ENCODE assay signal across 29 cellular contexts in the genomic region with DNA sequence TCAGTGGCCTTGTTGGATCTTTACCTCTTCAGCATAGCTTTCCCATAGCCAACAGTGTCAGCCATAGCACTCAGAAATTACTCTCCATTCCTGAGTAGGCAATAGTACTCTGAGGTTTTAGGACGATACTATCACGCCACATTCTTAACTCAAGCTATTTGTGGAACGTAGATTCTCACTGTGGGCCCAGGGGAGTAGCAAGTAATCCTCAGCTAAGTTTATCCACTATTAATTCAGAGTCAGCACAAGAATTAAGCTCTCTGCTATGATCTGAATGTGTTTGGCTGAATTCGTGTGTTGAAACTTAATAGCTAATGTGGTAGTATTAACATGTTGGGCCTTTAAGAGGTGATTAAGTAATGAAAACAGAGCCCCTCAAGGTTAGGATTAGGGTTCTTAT.
"Had no signal": no experiment of that assay in that cellular context is flagged by ENCODE, and none has a peak within 500 bp of the region (broad histone marks: within the 10 kb centered on the region; RNA-seq: fewer than 3 reads in every experiment).

No MANE protein-coding gene starts in this region.

- H3K4me3 ChIP-seq: ascending aorta, breast epithelium, SJCRH30, SK-N-MC had no signal

- H3K9me3 ChIP-seq: ascending aorta, breast epithelium had no signal

- H3K4me1 ChIP-seq: ascending aorta, breast epithelium, SJCRH30 had no signal

- ATAC-seq: activated CD8-positive, alpha-beta T cell treated with anti-CD3 and anti-CD28 coated beads for 36 hours; activated T-cell treated with anti-CD3 and anti-CD28 coated beads, Interleukin-2, amount 50 U/mL, for 72 hours; activated T-helper 17 cell treated with anti-CD3 and anti-CD28 coated beads, Interleukin-2, amount 50 U/mL, for 72 hours; Panc1 had no signal

- H3K36me3 ChIP-seq: ascending aorta, breast epithelium, SJCRH30 had no signal

- H3K27ac ChIP-seq: ascending aorta, breast epithelium, KMS-11, SJCRH30, SK-N-MC had no signal

- H3K27me3 ChIP-seq: ascending aorta, breast epithelium, SJCRH30 had no signal

- DNase-seq: activated CD4-positive, alpha-beta T cell treated with anti-CD3 and anti-CD28 coated beads, Interleukin-2, amount 10 ng/mL, durations not matched to agents 24 days and 14 days; activated CD4-positive, alpha-beta T cell treated with anti-CD3 and anti-CD28 coated beads, Interleukin-2, amount 50 U/mL, for 4 hours; activated CD8-positive, alpha-beta T cell treated with anti-CD3 and anti-CD28 coated beads for 36 hours; activated effector memory CD4-positive, alpha-beta T cell treated with anti-CD3 and anti-CD28 coated beads, Interleukin-2, amount 50 U/mL, for 16 hours; activated naive CD4-positive, alpha-beta T cell; activated naive CD4-positive, alpha-beta T cell treated with anti-CD3 and anti-CD28 coated beads, Interleukin-2, amount 50 U/mL, for 16 hours; activated naive CD8-positive, alpha-beta T cell treated with anti-CD3 and anti-CD28 coated beads for 36 hours; activated T-cell treated with anti-CD3 and anti-CD28 coated beads, Interleukin-2, amount 50 U/mL, for 1 hour; activated T-cell treated with anti-CD3 and anti-CD28 coated beads, Interleukin-2, amount 50 U/mL, for 72 hours; amygdala; NCI-H1105; NCI-H1417 treated with DMSO at 0.1 percent for 48 hours; NCI-H187 treated with DMSO at 0.1 percent for 48 hours; NCI-H2081; NCI-H2171 treated with DMSO at 0.1 percent for 48 hours; NCI-H2227 treated with DMSO at 0.1 percent for 48 hours; NCI-H446; NCI-H510A treated with DMSO at 0.1 percent for 48 hours; NCI-H526 treated with DMSO at 0.1 percent for 48 hours; NCI-H82; SHP77; SJCRH30; T1000 had no signal
